In genomic region chr10:116743266-116744064, GRCh38 we compare ENCODE assay signal across 8 cellular contexts. TPM values are rescaled to one million over a fixed set of nuclear protein-coding genes. Genes with fewer than 3 reads are reported as not detected.
DNase-seq lines count a peak whose midpoint lies in the region; ATAC-seq, FAIRE-seq and TF ChIP-seq lines count a peak whose summit lies in the region.

No MANE protein-coding gene starts in this region.

- H3K36me3 Mint-ChIP-seq in naive thymus-derived CD8-positive, alpha-beta T cell: peaks cover 0 to 11% (median 5%) of the 10 kb centered on the region in 3 donors

- peaks cover 72% of the 10 kb centered on the region for H3K27me3 ChIP-seq in HUES6 (ENCODE audit: control insufficient read depth, insufficient read depth, low read length)

- H3K27ac ChIP-seq in A549 (peak overlapping the region; percentile 90 to 98), HUES6 (ENCODE audit: low read depth, low read length) (no peak overlapping the region), coronary artery (peak overlapping the region; percentile 93 to 94)

- TF ChIP-seq CTCF in A549 (IDR thresholded peaks at IDR 0.05): no peak
- no peak for TF ChIP-seq CTCF in coronary artery (IDR thresholded peaks at IDR 0.05)
- no peak for TF ChIP-seq CTCF in GM13977 (IDR thresholded peaks at IDR 0.05; ENCODE audit: extremely low read depth, insufficient read depth, missing control alignments)

- POLR2A ChIA-PET in A549 (lab: Yijun Ruan, JAX): interaction anchor here (1.1 to 1.6 kb wide), 8 partner anchors 10 to 432 kb away, joined by 4 to 17 read pairs (median 5); no protein-coding TSS in a partner anchor
- POLR2A ChIA-PET in naive thymus-derived CD8-positive, alpha-beta T cell (lab: Charles Lee): no interaction called here

- H3K4me1 Mint-ChIP-seq in naive thymus-derived CD8-positive, alpha-beta T cell: peaks cover 5 to 22% (median 13%) of the 10 kb centered on the region in 4 donors

- H3K4me1 ChIP-seq in A549 (peaks cover 21% of the 10 kb centered on the region), HUES6 (ENCODE audit: control insufficient read depth, insufficient read depth, low read length) (peaks cover 4% of the 10 kb centered on the region)

- in situ Hi-C loops in GM13977 (cut with MboI; ENCODE audit: low pct_unique_long_range_greater_than_20kb, low sequenced_read_pairs, unreplicated experiment): no loop called here

- 58% methylated on average over 24 of the region's 24 CpGs for WGBS in A549 (ENCODE audit: missing lambda C conversion rate)

- no peaks in the 10 kb centered on the region for H3K36me3 ChIP-seq in HUES6 (ENCODE audit: control insufficient read depth, insufficient read depth, low read length)

- peak overlapping the region; percentile 96 for H3K4me2 ChIP-seq in A549

- ATAC-seq in A549 (no peak), GM21423 (IDR thresholded peaks at IDR 0.05; ENCODE audit: unreplicated experiment) (no peak), HG03432 (IDR thresholded peaks at IDR 0.05; ENCODE audit: unreplicated experiment) (no peak)
- ATAC-seq in naive thymus-derived CD8-positive, alpha-beta T cell: no peak

- H3K9me3 ChIP-seq in A549 (no peaks in the 10 kb centered on the region), HUES6 (ENCODE audit: control insufficient read depth, insufficient read depth, low read depth, low read length) (peaks cover 5% of the 10 kb centered on the region)

- peak; percentile 26; the same call in 1 of the 2 replicates for TF ChIP-seq POLR2A in A549 (IDR thresholded peaks at IDR 0.05; ENCODE audit: low read length)

- peaks cover 47 to 82% (median 57%) of the 10 kb centered on the region in 5 donors for H3K27me3 Mint-ChIP-seq in naive thymus-derived CD8-positive, alpha-beta T cell

- DNase-seq in A549 (ENCODE audit: low read depth in 1 of 2, low spot score in 1 of 2): no peak
- DNase-seq in coronary artery (ENCODE audit: low spot score): no peak
- no peak for DNase-seq in naive thymus-derived CD8-positive, alpha-beta T cell
- no peak for DNase-seq in GM13977 (ENCODE audit: low spot score)
- no peak for DNase-seq in NCI-H1694 (lab: John Stamatoyannopoulos, UW)

- no peak for TF ChIP-seq RAD21 in A549 (conservative IDR thresholded peaks at IDR 0.05 in 1 of 2, IDR thresholded peaks at IDR 0.05 in 1 of 2)

- H3K9me3 Mint-ChIP-seq in naive thymus-derived CD8-positive, alpha-beta T cell: peaks cover 0 to 10% (median 5%) of the 10 kb centered on the region in 9 donors

- H3K4me3 ChIP-seq in A549 (peak overlapping the region; percentile 81), HUES6 (ENCODE audit: low read depth, low read length) (peak overlapping the region; percentile 77), coronary artery (peak overlapping the region; percentile 94)

- no peak overlapping the region for H3K9ac ChIP-seq in HUES6 (ENCODE audit: low read length)

- no peak for FAIRE-seq in A549 (lab: Jason Lieb, UNC)

- peak overlapping the region; percentile 48 to 83 (median 60) for H3K4me3 Mint-ChIP-seq in naive thymus-derived CD8-positive, alpha-beta T cell

- CTCF ChIA-PET in A549 (lab: Yijun Ruan, JAX): interaction anchor here (0.9 to 2.2 kb wide), 8 partner anchors 10 to 473 kb away, joined by 3 to 14 read pairs (median 5); no protein-coding TSS in a partner anchor

- H3K27ac Mint-ChIP-seq in naive thymus-derived CD8-positive, alpha-beta T cell: no peak overlapping the region

- TF ChIP-seq EP300 in A549 (IDR thresholded peaks at IDR 0.05): no peak

TF ChIP-seq in A549, 52 proteins besides CTCF, POLR2A, EP300 and RAD21:
- TF ChIP-seq BCL3 (IDR thresholded peaks at IDR 0.05) (no peak), PHF8 (IDR thresholded peaks at IDR 0.05; ENCODE audit: borderline replicate concordance, low read depth) (no peak), FOSL2 (IDR thresholded peaks at IDR 0.05) (no peak), FOSL2 (CRISPR knock-in tag; IDR thresholded peaks at IDR 0.05) (peak; percentile 21; the same call in 1 of the 2 replicates), RCOR1 (IDR thresholded peaks at IDR 0.05; ENCODE audit: low read depth, low read length) (no peak), E2F6 (IDR thresholded peaks at IDR 0.05; ENCODE audit: borderline replicate concordance, low read depth) (no peak), ZNF302 (CRISPR knock-in tag; IDR thresholded peaks at IDR 0.05) (no peak), ZFP36 (IDR thresholded peaks at IDR 0.05; ENCODE audit: borderline replicate concordance, partially characterized antibody) (no peak)
TF ChIP-seq in A549: peak in this region for 1.

RNA-seq across cellular contexts. Expression of gene HSPA12A, which starts 1.1 kb away (rescaled TPM):
- polyA plus RNA-seq in A549 (2011; rRNA removed): 17.0 and 17.4 TPM in 2 replicates
- 7.7 and 9.1 TPM in 2 replicates for polyA plus RNA-seq in A549 (2012; cell fraction: cytosol; rRNA removed)
- polyA plus RNA-seq in A549 (2012; cell fraction: nucleus; rRNA removed): 20.5 and 23.0 TPM in 2 replicates
- 16.7 to 17.8 TPM (median 16.9 TPM) in 3 replicates for polyA plus RNA-seq in A549 (2017; fragmentation: RNase III; extraction: RNeasy Plus Mini Kit Qiagen cat#74134 plus additional on column Dnase treatment)
- 25.2 and 27.4 TPM in 2 replicates for polyA minus RNA-seq in A549 (2011; rRNA and poly(A)+ RNA removed)
- not detected for total RNA-seq in naive thymus-derived CD8-positive, alpha-beta T cell
- polyA plus RNA-seq in naive thymus-derived CD8-positive, alpha-beta T cell: not detected

Comparison
In these comparisons a context has a peak if more than half of its experiments do, and no peak if none do; other contexts are left out.
1. RNA of gene HSPA12A, which starts 1.1 kb away (polyA plus RNA-seq): 7.7 to 23.0 TPM in A549; not detected in naive thymus-derived CD8-positive, alpha-beta T cell; every median in the first group is over 4 times any median in the second.
2. Peak in every context shown above with its lines, with median percentiles within 50 percentile points of each other: H3K4me3 ChIP-seq.